ENCODE assay signal across 19 cellular contexts in the genomic region with DNA sequence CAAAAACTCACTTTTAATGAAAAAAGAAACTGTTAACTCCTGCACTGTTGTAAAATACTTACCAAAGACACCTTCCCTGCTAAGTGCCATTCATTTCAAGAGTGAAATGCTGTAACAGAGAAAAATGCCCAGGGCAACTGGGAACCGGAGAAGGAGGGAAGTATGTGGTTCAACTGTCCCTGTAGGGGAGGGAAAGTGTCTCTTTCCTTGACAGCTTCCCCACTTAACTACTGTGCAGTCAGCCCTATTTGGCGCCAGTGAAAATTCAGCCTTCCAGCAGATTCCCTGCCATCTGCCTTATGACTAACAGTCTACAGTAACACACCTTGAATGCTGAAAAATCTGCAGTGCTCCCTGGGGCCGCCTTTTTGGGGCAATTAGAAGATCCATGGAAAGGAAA.
DNase-seq lines count a peak whose midpoint lies in the region; ATAC-seq, FAIRE-seq and TF ChIP-seq lines count a peak whose summit lies in the region.
"Had no signal": no experiment of that assay in that cellular context is flagged by ENCODE, and none has a peak within 500 bp of the region (broad histone marks: within the 10 kb centered on the region; RNA-seq: fewer than 3 reads in every experiment).

No MANE protein-coding gene starts in this region.

- H3K27ac Mint-ChIP-seq in WTC11 (no peak overlapping the region), nephron progenitor cell (peak overlapping the region; percentile 7)
- no peak overlapping the region for H3K27ac Mint-ChIP-seq in stimulated activated naive B cell treated with anti-CD40 and anti-IgM and Interleukin-4, amounts not matched to agents 10 μg/mL and 1 μg/mL and 100 μg/mL, for 72 hours
- H3K27ac Mint-ChIP-seq: CD14-positive monocyte had no signal

- H3K9me3 Mint-ChIP-seq in WTC11, result peaks cover 17% of the 10 kb centered on the region
- peaks cover 20% of the 10 kb centered on the region for H3K9me3 Mint-ChIP-seq in nephron progenitor cell
- H3K9me3 Mint-ChIP-seq in stimulated activated naive B cell treated with anti-CD40 and anti-IgM and Interleukin-4, amounts not matched to agents 10 μg/mL and 1 μg/mL and 100 μg/mL, for 72 hours, result peaks cover 2 to 4% of the 10 kb centered on the region in 2 donors

- peak overlapping the region; percentile 3 for H3K27ac ChIP-seq in cardiac muscle cell
- H3K27ac ChIP-seq in right cardiac atrium (ENCODE audit: low read length), result no peak overlapping the region
- H3K27ac ChIP-seq in psoas muscle, result no peak overlapping the region

- H3K4me1 ChIP-seq in cardiac muscle cell (ENCODE audit: low read depth) (peaks cover 38% of the 10 kb centered on the region), right cardiac atrium (ENCODE audit: control insufficient read depth, insufficient read depth, low read length) (peaks cover 8% of the 10 kb centered on the region), psoas muscle (no peaks in the 10 kb centered on the region)

- WGBS in right cardiac atrium, result 61% methylated on average over 3 of the region's 3 CpGs
- 56 to 66% (median 66%) methylated on average over 3 of the region's 3 CpGs for WGBS in psoas muscle, 3 donors

- H3K36me3 ChIP-seq in cardiac muscle cell (no peaks in the 10 kb centered on the region), psoas muscle (ENCODE audit: insufficient read depth in 1 of 2, low read depth in 1 of 2) (no peaks in the 10 kb centered on the region)

- H3K4me3 Mint-ChIP-seq in WTC11 (no peak overlapping the region), nephron progenitor cell (no peak overlapping the region)
- no peak overlapping the region for H3K4me3 Mint-ChIP-seq in stimulated activated naive B cell treated with anti-CD40 and anti-IgM and Interleukin-4, amounts not matched to agents 10 μg/mL and 1 μg/mL and 100 μg/mL, for 72 hours
- H3K4me3 Mint-ChIP-seq: CD14-positive monocyte had no signal

- H3K9me3 ChIP-seq in cardiac muscle cell (ENCODE audit: low read depth) (no peaks in the 10 kb centered on the region), right cardiac atrium (ENCODE audit: control insufficient read depth, low read length) (no peaks in the 10 kb centered on the region), psoas muscle (no peaks in the 10 kb centered on the region)
- H3K9me3 ChIP-seq: Caco-2 had no signal

- H3K36me3 Mint-ChIP-seq in WTC11, result 0 out of 2 replicates have a peak, but pooled peaks cover 3% of the 10 kb centered on the region
- H3K36me3 Mint-ChIP-seq in nephron progenitor cell (ENCODE audit: low read depth), result peaks cover 10% of the 10 kb centered on the region
- H3K36me3 Mint-ChIP-seq in stimulated activated naive B cell treated with anti-CD40 and anti-IgM and Interleukin-4, amounts not matched to agents 10 μg/mL and 1 μg/mL and 100 μg/mL, for 72 hours, result no peaks in the 10 kb centered on the region
- H3K36me3 Mint-ChIP-seq: CD14-positive monocyte had no signal

- no peak for ATAC-seq in right cardiac atrium
- ATAC-seq in WTC11, result peak; percentile 57
- no peak for ATAC-seq in psoas muscle
- ATAC-seq in GM18907 (IDR thresholded peaks at IDR 0.05; ENCODE audit: unreplicated experiment), result no peak
- no peak for ATAC-seq in stimulated activated naive B cell treated with anti-CD40 and anti-IgM and Interleukin-4, amounts not matched to agents 10 μg/mL and 1 μg/mL and 100 μg/mL, for 72 hours (replicated peaks)

- DNase-seq in cardiac muscle cell (ENCODE audit: low read depth in 1 of 2, low spot score in 1 of 2) (peak in 1 of 2 donors; percentile 32), right cardiac atrium (no peak), WTC11 (ENCODE audit: low spot score) (no peak), nephron progenitor cell (no peak), psoas muscle (no peak), HTR-8/SVneo (ENCODE audit: insufficient read length, low spot score) (no peak)
- DNase-seq in stimulated activated naive B cell treated with anti-CD40 and anti-IgM and Interleukin-4, amounts not matched to agents 10 μg/mL and 1 μg/mL and 100 μg/mL, for 72 hours, result no peak
- DNase-seq: Caco-2, DMS79, GF-D8, GOT3, IMR-90, NCI-H1436 treated with DMSO at 0.1 percent for 48 hours, NCI-H2107, NCI-H510A, SHP77 treated with DMSO at 0.1 percent for 48 hours had no signal

- intact Hi-C loops in right cardiac atrium (cut with DNase I), result no loop called here
- intact Hi-C loops in psoas muscle (cut with DNase I), result no loop called here

- POLR2A ChIA-PET in WTC11 (lab: Charles Lee), result no interaction called here

- peaks cover 3% of the 10 kb centered on the region; the same call in 1 of the 2 replicates for H3K27me3 Mint-ChIP-seq in WTC11 (ENCODE audit: low read depth)
- H3K27me3 Mint-ChIP-seq in nephron progenitor cell (ENCODE audit: low read depth, poor library complexity), result peaks cover 9% of the 10 kb centered on the region
- H3K27me3 Mint-ChIP-seq in stimulated activated naive B cell treated with anti-CD40 and anti-IgM and Interleukin-4, amounts not matched to agents 10 μg/mL and 1 μg/mL and 100 μg/mL, for 72 hours, result no peaks in the 10 kb centered on the region

- FAIRE-seq in HTR-8/SVneo (lab: Jason Lieb, UNC), result no peak
- FAIRE-seq: A204.1 had no signal

- CTCF ChIA-PET in WTC11 (lab: Charles Lee), result no interaction called here

- no peaks in the 10 kb centered on the region for H3K27me3 ChIP-seq in cardiac muscle cell
- H3K27me3 ChIP-seq in right cardiac atrium (ENCODE audit: control insufficient read depth, insufficient read depth), result no peaks in the 10 kb centered on the region
- H3K27me3 ChIP-seq in psoas muscle (ENCODE audit: insufficient read depth in 3 of 3, low read length in 2 of 3), result no peaks in the 10 kb centered on the region

- H3K4me1 Mint-ChIP-seq in WTC11, result peaks cover 10% of the 10 kb centered on the region
- peaks cover 11% of the 10 kb centered on the region for H3K4me1 Mint-ChIP-seq in nephron progenitor cell
- H3K4me1 Mint-ChIP-seq in stimulated activated naive B cell treated with anti-CD40 and anti-IgM and Interleukin-4, amounts not matched to agents 10 μg/mL and 1 μg/mL and 100 μg/mL, for 72 hours, result no peaks in the 10 kb centered on the region
- H3K4me1 Mint-ChIP-seq: CD14-positive monocyte had no signal

- no peak for TF ChIP-seq CTCF in cardiac muscle cell (IDR thresholded peaks at IDR 0.05; ENCODE audit: low read depth, low read length)
- TF ChIP-seq CTCF in WTC11 (IDR thresholded peaks at IDR 0.05), result no peak
- TF ChIP-seq CTCF in nephron progenitor cell (IDR thresholded peaks at IDR 0.05), result no peak
- no peak for TF ChIP-seq CTCF in psoas muscle (IDR thresholded peaks at IDR 0.05)

- H3K4me3 ChIP-seq in cardiac muscle cell, result no peak overlapping the region
- no peak overlapping the region for H3K4me3 ChIP-seq in right cardiac atrium (ENCODE audit: low read length)
- no peak overlapping the region for H3K4me3 ChIP-seq in psoas muscle

TF ChIP-seq in WTC11, 78 proteins besides CTCF, POLR2A, EP300 and RAD21 (continues in another document):
- TF ChIP-seq NR2C2 (CRISPR knock-in tag; IDR thresholded peaks at IDR 0.05), result no peak
- TF ChIP-seq ZNF671 (CRISPR knock-in tag; IDR thresholded peaks at IDR 0.05), result no peak
- TF ChIP-seq GRHL2 (CRISPR knock-in tag; IDR thresholded peaks at IDR 0.05; ENCODE audit: insufficient replicate concordance, severe bottlenecking), result no peak
- TF ChIP-seq MXD4 (CRISPR knock-in tag; IDR thresholded peaks at IDR 0.05; ENCODE audit: borderline replicate concordance), result no peak
- TF ChIP-seq ELF4 (CRISPR knock-in tag; IDR thresholded peaks at IDR 0.05; ENCODE audit: low read depth), result no peak
- TF ChIP-seq, protein P1, sequence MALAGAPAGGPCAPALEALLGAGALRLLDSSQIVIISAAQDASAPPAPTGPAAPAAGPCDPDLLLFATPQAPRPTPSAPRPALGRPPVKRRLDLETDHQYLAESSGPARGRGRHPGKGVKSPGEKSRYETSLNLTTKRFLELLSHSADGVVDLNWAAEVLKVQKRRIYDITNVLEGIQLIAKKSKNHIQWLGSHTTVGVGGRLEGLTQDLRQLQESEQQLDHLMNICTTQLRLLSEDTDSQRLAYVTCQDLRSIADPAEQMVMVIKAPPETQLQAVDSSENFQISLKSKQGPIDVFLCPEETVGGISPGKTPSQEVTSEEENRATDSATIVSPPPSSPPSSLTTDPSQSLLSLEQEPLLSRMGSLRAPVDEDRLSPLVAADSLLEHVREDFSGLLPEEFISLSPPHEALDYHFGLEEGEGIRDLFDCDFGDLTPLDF (CRISPR knock-in tag; IDR thresholded peaks at IDR 0.05), result no peak
- TF ChIP-seq ZNF416 (CRISPR knock-in tag; IDR thresholded peaks at IDR 0.05), result no peak
- TF ChIP-seq SMAD4 (CRISPR knock-in tag; IDR thresholded peaks at IDR 0.05), result no peak
- no peak for TF ChIP-seq RELA (CRISPR knock-in tag; IDR thresholded peaks at IDR 0.05; ENCODE audit: borderline replicate concordance)
- no peak for TF ChIP-seq ETV6 (CRISPR knock-in tag; IDR thresholded peaks at IDR 0.05)
- TF ChIP-seq CREB1 (CRISPR knock-in tag; IDR thresholded peaks at IDR 0.05), result no peak
- TF ChIP-seq, protein P2, sequence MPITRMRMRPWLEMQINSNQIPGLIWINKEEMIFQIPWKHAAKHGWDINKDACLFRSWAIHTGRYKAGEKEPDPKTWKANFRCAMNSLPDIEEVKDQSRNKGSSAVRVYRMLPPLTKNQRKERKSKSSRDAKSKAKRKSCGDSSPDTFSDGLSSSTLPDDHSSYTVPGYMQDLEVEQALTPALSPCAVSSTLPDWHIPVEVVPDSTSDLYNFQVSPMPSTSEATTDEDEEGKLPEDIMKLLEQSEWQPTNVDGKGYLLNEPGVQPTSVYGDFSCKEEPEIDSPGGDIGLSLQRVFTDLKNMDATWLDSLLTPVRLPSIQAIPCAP (CRISPR knock-in tag; IDR thresholded peaks at IDR 0.05), result no peak
- no peak for TF ChIP-seq TEAD1 (CRISPR knock-in tag; IDR thresholded peaks at IDR 0.05)
- TF ChIP-seq ZNF263 (CRISPR knock-in tag; IDR thresholded peaks at IDR 0.05; ENCODE audit: low read depth), result no peak
- TF ChIP-seq, protein P3, sequence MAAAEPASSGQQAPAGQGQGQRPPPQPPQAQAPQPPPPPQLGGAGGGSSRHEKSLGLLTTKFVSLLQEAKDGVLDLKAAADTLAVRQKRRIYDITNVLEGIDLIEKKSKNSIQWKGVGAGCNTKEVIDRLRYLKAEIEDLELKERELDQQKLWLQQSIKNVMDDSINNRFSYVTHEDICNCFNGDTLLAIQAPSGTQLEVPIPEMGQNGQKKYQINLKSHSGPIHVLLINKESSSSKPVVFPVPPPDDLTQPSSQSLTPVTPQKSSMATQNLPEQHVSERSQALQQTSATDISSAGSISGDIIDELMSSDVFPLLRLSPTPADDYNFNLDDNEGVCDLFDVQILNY (CRISPR knock-in tag; IDR thresholded peaks at IDR 0.05), result no peak
